Comparison of ENCODE assay signal across 8 cellular contexts in genomic region chr10:101354584-101355070, GRCh38. TPM values are rescaled to one million over a fixed set of nuclear protein-coding genes. Genes with fewer than 3 reads are reported as not detected.
DNase-seq lines count a peak whose midpoint lies in the region; ATAC-seq and TF ChIP-seq lines count a peak whose summit lies in the region.

No MANE protein-coding gene starts in this region.

- H3K36me3 Mint-ChIP-seq in activated CD8-positive, alpha-beta T cell treated with anti-CD3 and anti-CD28 coated beads for 36 hours (ENCODE audit: low read depth): peaks cover 12% of the 10 kb centered on the region

- peaks cover 31% of the 10 kb centered on the region for H3K4me1 Mint-ChIP-seq in activated CD8-positive, alpha-beta T cell treated with anti-CD3 and anti-CD28 coated beads for 36 hours (ENCODE audit: low read depth)

- no peak for DNase-seq in A673 (ENCODE audit: low spot score)
- peak; percentile 77 for DNase-seq in GM23248
- DNase-seq in activated CD8-positive, alpha-beta T cell treated with anti-CD3 and anti-CD28 coated beads for 36 hours: no peak
- no peak for DNase-seq in heart left ventricle
- no peak for DNase-seq in gastrocnemius medialis
- no peak for DNase-seq in MV-4-11 (lab: John Stamatoyannopoulos, UW)
- DNase-seq in GM10266 (ENCODE audit: extremely low spot score): no peak

- peak overlapping the region; percentile 95 for H3K27ac Mint-ChIP-seq in activated CD8-positive, alpha-beta T cell treated with anti-CD3 and anti-CD28 coated beads for 36 hours

- intact Hi-C loops in A673 (cut with micrococcal nuclease; ENCODE audit: unreplicated experiment) (no loop called here), heart left ventricle (cut with DNase I) (loop anchor here in 6 of 10 donors (2.0 to 10.0 kb wide), 4 partner anchors 88 to 233 kb away; partner anchors contain the start of genes DPCD (in 1 of the 6) and POLL (in 1 of the 6)), gastrocnemius medialis (cut with DNase I; ENCODE audit: low total_unique reads) (loop anchor here (5.0 to 10.0 kb wide), 3 partner anchors 103 to 460 kb away; partner anchors contain the start of genes LBX1 and OGA)
- intact Hi-C loops in activated CD8-positive, alpha-beta T cell treated with anti-CD3 and anti-CD28 coated beads for 36 hours (cut with micrococcal nuclease): no loop called here

- H3K4me1 ChIP-seq in A673 (ENCODE audit: insufficient read depth, low read length, poor library complexity, severe bottlenecking) (peaks cover 4% of the 10 kb centered on the region), GM23248 (ENCODE audit: insufficient read depth) (peaks cover 15% of the 10 kb centered on the region; the same call in 1 of the 2 replicates), heart left ventricle (peaks cover 0 to 47% (median 19%) of the 10 kb centered on the region in 12 donors), gastrocnemius medialis (peaks cover 22 to 30% of the 10 kb centered on the region in 2 donors)

- peak overlapping the region; percentile 87 for H3K4me3 Mint-ChIP-seq in activated CD8-positive, alpha-beta T cell treated with anti-CD3 and anti-CD28 coated beads for 36 hours

- no peak for ATAC-seq in activated CD8-positive, alpha-beta T cell treated with anti-CD3 and anti-CD28 coated beads for 36 hours
- peak; percentile 0 to 40 (median 18) for ATAC-seq in heart left ventricle
- peak; percentile 21 to 25 for ATAC-seq in gastrocnemius medialis
- ATAC-seq in GM18519 (IDR thresholded peaks at IDR 0.05; ENCODE audit: low FRiP score, unreplicated experiment): no peak

- peaks cover 53% of the 10 kb centered on the region for H3K79me2 ChIP-seq in GM23248 (ENCODE audit: insufficient read depth)

- peaks cover 9% of the 10 kb centered on the region for H3K27me3 Mint-ChIP-seq in activated CD8-positive, alpha-beta T cell treated with anti-CD3 and anti-CD28 coated beads for 36 hours

- H3K27ac ChIP-seq in A673 (ENCODE audit: low read depth, low read length, poor library complexity, severe bottlenecking) (peak overlapping the region; percentile 90), GM23248 (peak overlapping the region; percentile 79), heart left ventricle (peak overlapping the region; percentile 45 to 96 (median 91)), gastrocnemius medialis (peak overlapping the region; percentile 82 to 96 (median 90))

- H3K9me2 ChIP-seq in GM23248 (ENCODE audit: insufficient read depth): no peaks in the 10 kb centered on the region

- TF ChIP-seq POLR2A in heart left ventricle (IDR thresholded peaks at IDR 0.05): no peak
- no peak for TF ChIP-seq POLR2A in gastrocnemius medialis (IDR thresholded peaks at IDR 0.05)

- peak overlapping the region; percentile 90 for H3K4me2 ChIP-seq in GM23248 (ENCODE audit: unreplicated experiment)

- TF ChIP-seq CTCF in A673 (conservative IDR thresholded peaks at IDR 0.05; ENCODE audit: low read depth, low read length) (no peak), heart left ventricle (IDR thresholded peaks at IDR 0.05) (no peak), gastrocnemius medialis (IDR thresholded peaks at IDR 0.05 in 4 of 5, conservative IDR thresholded peaks at IDR 0.05 in 1 of 5) (no peak), GM10266 (IDR thresholded peaks at IDR 0.05; ENCODE audit: control insufficient read depth, insufficient read depth, low read depth, missing control alignments) (no peak)
- no peak for TF ChIP-seq CTCF in activated CD8-positive, alpha-beta T cell treated with anti-CD3 and anti-CD28 coated beads for 36 hours (IDR thresholded peaks at IDR 0.05)

- 1 to 3% methylated on average over 9 of the region's 9 CpGs for WGBS in GM23248 (ENCODE audit: low coverage in 1 of 2, low lambda C conversion rate in 2 of 2, missing lambda C conversion rate in 2 of 2), 2 experiments
- 0 to 1% (median 1%) methylated on average over 9 of the region's 9 CpGs for WGBS in heart left ventricle, 4 donors

- peak overlapping the region; percentile 92 for H3K9ac ChIP-seq in GM23248

- in situ Hi-C loops in GM23248 (cut with MboI): no loop called here
- in situ Hi-C loops in gastrocnemius medialis (cut with MboI; ENCODE audit: low sequenced_read_pairs in 4 of 4): no loop called here

- peak overlapping the region; percentile 100 for H3K4me3 ChIP-seq in A673 (ENCODE audit: low read depth, low read length, poor library complexity, severe bottlenecking)
- peak overlapping the region; percentile 86 for H3K4me3 ChIP-seq in GM23248
- H3K4me3 ChIP-seq in heart left ventricle: peak overlapping the region; percentile 55 to 98 (median 94)
- peak overlapping the region; percentile 87 to 98 (median 94) for H3K4me3 ChIP-seq in gastrocnemius medialis

- peaks cover 11% of the 10 kb centered on the region; the same call in 1 of the 2 replicates for H3F3A ChIP-seq in GM23248 (ENCODE audit: insufficient read depth)

- H3K9me3 ChIP-seq in A673 (ENCODE audit: low read depth, low read length, poor library complexity, severe bottlenecking) (no peaks in the 10 kb centered on the region), GM23248 (ENCODE audit: low read depth) (no peaks in the 10 kb centered on the region), heart left ventricle (no peaks in the 10 kb centered on the region), gastrocnemius medialis (no peaks in the 10 kb centered on the region)

- CTCF ChIA-PET in A673 (lab: Charles Lee): interaction anchor here (0.6 kb wide), 1 partner anchor 305 kb away, joined by 3 read pairs; no protein-coding TSS in a partner anchor
- CTCF ChIA-PET in activated CD8-positive, alpha-beta T cell treated with anti-CD3 and anti-CD28 coated beads for 36 hours (lab: Charles Lee): interaction anchor here (0.9 to 2.9 kb wide), 6 partner anchors 9 to 215 kb away, joined by 3 to 11 read pairs (median 4); no protein-coding TSS in a partner anchor

- no peaks in the 10 kb centered on the region for H3K27me3 ChIP-seq in A673 (replicated peaks; ENCODE audit: insufficient read depth, low read depth, low read length, poor library complexity)
- H3K27me3 ChIP-seq in GM23248 (replicated peaks; ENCODE audit: insufficient read depth): no peaks in the 10 kb centered on the region; the same call in 1 of the 2 replicates
- H3K27me3 ChIP-seq in heart left ventricle: no peaks in the 10 kb centered on the region
- no peaks in the 10 kb centered on the region for H3K27me3 ChIP-seq in gastrocnemius medialis

- POLR2A ChIA-PET in A673 (lab: Charles Lee; ENCODE audit: low non-redundant PET): no interaction called here
- POLR2A ChIA-PET in activated CD8-positive, alpha-beta T cell treated with anti-CD3 and anti-CD28 coated beads for 36 hours (lab: Charles Lee): interaction anchor here (0.8 to 3.7 kb wide), 2 partner anchors 12 to 18 kb away, joined by 3 to 15 read pairs; no protein-coding TSS in a partner anchor

- H4K20me1 ChIP-seq in GM23248 (ENCODE audit: insufficient read depth): 0 out of 2 replicates have a peak, but pooled peaks cover 6% of the 10 kb centered on the region

- H3K36me3 ChIP-seq in A673 (ENCODE audit: insufficient read depth, low read length, poor library complexity, severe bottlenecking) (no peaks in the 10 kb centered on the region), GM23248 (ENCODE audit: low read depth) (no peaks in the 10 kb centered on the region), heart left ventricle (no peaks in the 10 kb centered on the region), gastrocnemius medialis (no peaks in the 10 kb centered on the region)

- peak overlapping the region; percentile 93 for H2AFZ ChIP-seq in GM23248

- BruUV-seq in A673 (replicated peaks; lab: Mats Ljungman, UMichigan): no TSS peak

- no peaks in the 10 kb centered on the region for H3K9me3 Mint-ChIP-seq in activated CD8-positive, alpha-beta T cell treated with anti-CD3 and anti-CD28 coated beads for 36 hours

RNA-seq across cellular contexts. Expression of gene BTRC, which starts 0.7 kb away (rescaled TPM):
- total RNA-seq in A673 (2021) (22.6 and 23.6 TPM in 2 replicates), heart left ventricle (10 to 100 TPM; 21.2 to 53.5 (median 35.0) TPM), gastrocnemius medialis (10 to 100 TPM in 3 of 4 donors, 1 to 10 TPM in 1; 8.7 to 17.3 (median 12.6) TPM)
- total RNA-seq in GM23248 (2014; rRNA removed; shearing (Covaris generic)): 8.4 and 10.5 TPM in 2 replicates
- polyA plus RNA-seq in GM23248 (2016; fragmentation: Nextera tagmentation; extraction: Ambion mirVana) (11.0 and 11.4 TPM in 2 replicates), heart left ventricle (10 to 100 TPM; 10.7 to 18.1 TPM)
- 10 to 100 TPM; 11.6 to 14.6 TPM for total RNA-seq in activated CD8-positive, alpha-beta T cell treated with anti-CD3 and anti-CD28 coated beads for 36 hours

Comparison
In these comparisons a context has a peak if more than half of its experiments do, and no peak if none do; other contexts are left out.
1. ATAC-seq: peak in heart left ventricle (4 of 4) and gastrocnemius medialis (2 of 2); none in activated CD8-positive, alpha-beta T cell treated with anti-CD3 and anti-CD28 coated beads for 36 hours (single experiment) and GM18519 (single experiment).
2. intact Hi-C loops: an anchor here in heart left ventricle (2.0 to 10.0 kb wide) and gastrocnemius medialis (5.0 to 10.0 kb wide); none called in A673 and activated CD8-positive, alpha-beta T cell treated with anti-CD3 and anti-CD28 coated beads for 36 hours.
3. Peak in every context shown above with its lines, with median percentiles within 50 percentile points of each other: H3K27ac ChIP-seq and H3K4me3 ChIP-seq.